Comparison of ENCODE assay signal across 9 cellular contexts in genomic region chr17:41863074-41863843, GRCh38. TPM values are rescaled to one million over a fixed set of nuclear protein-coding genes. Genes with fewer than 3 reads are reported as not detected.
DNase-seq lines count a peak whose midpoint lies in the region; ATAC-seq and TF ChIP-seq lines count a peak whose summit lies in the region.
"Had no signal": no experiment of that assay in that cellular context is flagged by ENCODE, and none has a peak within 500 bp of the region (broad histone marks: within the 10 kb centered on the region; RNA-seq: fewer than 3 reads in every experiment).

No MANE protein-coding gene starts in this region.

- H4K20me1 ChIP-seq in OCI-LY1 (ENCODE audit: insufficient read depth, low read length), result peaks cover 4% of the 10 kb centered on the region; the same call in 1 of the 2 replicates

- ATAC-seq in central memory CD8-positive, alpha-beta T cell (replicated peaks; ENCODE audit: extremely low read depth, poor library complexity, severe bottlenecking), result peak; percentile 30

- peaks cover 4% of the 10 kb centered on the region for H3K36me3 ChIP-seq in CD8-positive, alpha-beta memory T cell (ENCODE audit: insufficient read depth, low read length)
- H3K36me3 ChIP-seq in OCI-LY1 (ENCODE audit: insufficient read depth, low read length) (peaks cover 15% of the 10 kb centered on the region), rectal smooth muscle tissue (ENCODE audit: control insufficient read depth, insufficient read depth, low read length) (peaks cover 6% of the 10 kb centered on the region)

- peak in 3 of 5 donors; percentile 3 to 32 (median 29) for DNase-seq in CD8-positive, alpha-beta memory T cell
- DNase-seq in central memory CD8-positive, alpha-beta T cell (ENCODE audit: low spot score in 2 of 2), result no peak
- DNase-seq in AG08395 (ENCODE audit: low spot score) (no peak), NCI-H345 (lab: John Stamatoyannopoulos, UW) (no peak), NCI-H2029 treated with DMSO at 0.1 percent for 48 hours (lab: John Stamatoyannopoulos, UW) (no peak), occipital lobe (lab: John Stamatoyannopoulos, UW) (no peak)

- CTCF ChIA-PET in CD8-positive, alpha-beta memory T cell (lab: Charles Lee), result interaction anchor here (2.7 kb wide), 1 partner anchor 52 kb away, joined by 10 read pairs; the partner anchor contains the start of genes FKBP10 and P3H4

- H3K9me3 Mint-ChIP-seq in CD8-positive, alpha-beta memory T cell, result no peaks in the 10 kb centered on the region
- H3K9me3 Mint-ChIP-seq in central memory CD8-positive, alpha-beta T cell, result no peaks in the 10 kb centered on the region

- TF ChIP-seq CTCF in OCI-LY1 (IDR thresholded peaks at IDR 0.05; ENCODE audit: low read length), result no peak

- no peak overlapping the region for H3K27ac Mint-ChIP-seq in CD8-positive, alpha-beta memory T cell
- no peak overlapping the region for H3K27ac Mint-ChIP-seq in central memory CD8-positive, alpha-beta T cell (ENCODE audit: low read depth)

- no peak overlapping the region for H3K27ac ChIP-seq in CD8-positive, alpha-beta memory T cell (ENCODE audit: low read depth, low read length)
- H3K27ac ChIP-seq in OCI-LY1 (ENCODE audit: low read depth, low read length, poor library complexity, severe bottlenecking) (no peak overlapping the region), rectal smooth muscle tissue (ENCODE audit: low read depth, low read length) (no peak overlapping the region)

- no peak overlapping the region for H2AFZ ChIP-seq in OCI-LY1 (ENCODE audit: low read length)

- peaks cover 0 to 15% (median 0%) of the 10 kb centered on the region in 3 donors for H3K36me3 Mint-ChIP-seq in CD8-positive, alpha-beta memory T cell
- H3K36me3 Mint-ChIP-seq in central memory CD8-positive, alpha-beta T cell (ENCODE audit: insufficient read depth), result peaks cover 15% of the 10 kb centered on the region

- H3K4me3 Mint-ChIP-seq in CD8-positive, alpha-beta memory T cell, result no peak overlapping the region
- no peak overlapping the region for H3K4me3 Mint-ChIP-seq in central memory CD8-positive, alpha-beta T cell

- H3K4me1 ChIP-seq in CD8-positive, alpha-beta memory T cell (ENCODE audit: insufficient read depth, low read length), result peaks cover 28% of the 10 kb centered on the region
- H3K4me1 ChIP-seq in OCI-LY1 (ENCODE audit: insufficient read depth, low read length, severe bottlenecking), result peaks cover 27% of the 10 kb centered on the region
- H3K4me1 ChIP-seq in rectal smooth muscle tissue (ENCODE audit: control insufficient read depth, insufficient read depth, low read length), result peaks cover 8% of the 10 kb centered on the region

- H3K27me3 ChIP-seq in CD8-positive, alpha-beta memory T cell (ENCODE audit: insufficient read depth, low read length, poor library complexity, severe bottlenecking), result no peaks in the 10 kb centered on the region
- no peaks in the 10 kb centered on the region for H3K27me3 ChIP-seq in OCI-LY1 (ENCODE audit: insufficient read depth, low read length)
- no peaks in the 10 kb centered on the region for H3K27me3 ChIP-seq in rectal smooth muscle tissue (ENCODE audit: control insufficient read depth, insufficient read depth, low read length)

- peak overlapping the region; percentile 94 for H3K9ac ChIP-seq in OCI-LY1 (ENCODE audit: low read length)
- no peak overlapping the region for H3K9ac ChIP-seq in rectal smooth muscle tissue (ENCODE audit: low read length)

- H3K4me2 ChIP-seq in OCI-LY1 (ENCODE audit: low read length), result peak overlapping the region; percentile 99

- peaks cover 25 to 39% (median 35%) of the 10 kb centered on the region in 3 donors for H3K4me1 Mint-ChIP-seq in CD8-positive, alpha-beta memory T cell
- H3K4me1 Mint-ChIP-seq in central memory CD8-positive, alpha-beta T cell, result peaks cover 19% of the 10 kb centered on the region

- POLR2A ChIA-PET in CD8-positive, alpha-beta memory T cell (lab: Charles Lee), result interaction anchor here (0.6 to 1.5 kb wide), 4 partner anchors 24 to 103 kb away, joined by 3 to 4 read pairs (median 4); partner anchors contain the start of genes CNP and P3H4

- no peaks in the 10 kb centered on the region for H3K9me3 ChIP-seq in CD8-positive, alpha-beta memory T cell (ENCODE audit: low read length)
- H3K9me3 ChIP-seq in OCI-LY1 (ENCODE audit: low read length), result no peaks in the 10 kb centered on the region

- no peaks in the 10 kb centered on the region for H3K27me3 Mint-ChIP-seq in CD8-positive, alpha-beta memory T cell
- H3K27me3 Mint-ChIP-seq in central memory CD8-positive, alpha-beta T cell, result no peaks in the 10 kb centered on the region

- H3K4me3 ChIP-seq in CD8-positive, alpha-beta memory T cell (ENCODE audit: low read length), result peak overlapping the region; percentile 94
- peak overlapping the region; percentile 93 for H3K4me3 ChIP-seq in OCI-LY1 (ENCODE audit: low read depth, low read length, poor library complexity, severe bottlenecking)
- peak overlapping the region; percentile 86 for H3K4me3 ChIP-seq in rectal smooth muscle tissue (ENCODE audit: low read length)

- H3F3A ChIP-seq in OCI-LY1 (ENCODE audit: insufficient read depth, low read length), result no peaks in the 10 kb centered on the region; the same call in 1 of the 2 replicates

- H3K79me2 ChIP-seq in OCI-LY1 (ENCODE audit: insufficient read depth, low read length), result peaks cover 57% of the 10 kb centered on the region

- H3K9me2 ChIP-seq in OCI-LY1 (ENCODE audit: low read depth, low read length), result no peaks in the 10 kb centered on the region

RNA-seq across cellular contexts. Expression of gene KLHL11, which starts 2.0 kb away (rescaled TPM):
- 10 to 100 TPM; 24.7 to 26.9 TPM for total RNA-seq in CD8-positive, alpha-beta memory T cell
- polyA plus RNA-seq in CD8-positive, alpha-beta memory T cell, result 6.4 TPM
- total RNA-seq in occipital lobe, result 74.9 TPM

RNA-seq across cellular contexts. Expression of gene KLHL10, which starts 25.6 kb away (rescaled TPM):
- not detected for total RNA-seq in CD8-positive, alpha-beta memory T cell
- 0.24 TPM for polyA plus RNA-seq in CD8-positive, alpha-beta memory T cell
- not detected for total RNA-seq in occipital lobe
- total RNA-seq: pulmonary artery endothelial cell had no signal

RNA-seq across cellular contexts. Expression of gene NT5C3B, which starts 27.2 kb away (rescaled TPM):
- total RNA-seq in CD8-positive, alpha-beta memory T cell, result 10 to 100 TPM; 48.5 to 50.2 TPM
- 45.0 TPM for polyA plus RNA-seq in CD8-positive, alpha-beta memory T cell
- total RNA-seq in occipital lobe, result 85.8 TPM

RNA-seq across cellular contexts. Expression of gene FKBP10, which starts 50.5 kb away (rescaled TPM):
- 1 to 10 TPM; 1.4 to 1.5 TPM for total RNA-seq in CD8-positive, alpha-beta memory T cell
- polyA plus RNA-seq in CD8-positive, alpha-beta memory T cell, result not detected
- total RNA-seq in occipital lobe, result 11.2 TPM

RNA-seq across cellular contexts. Expression of gene P3H4, which starts 51.5 kb away (rescaled TPM):
- 1 to 10 TPM; 2.6 to 3.7 TPM for total RNA-seq in CD8-positive, alpha-beta memory T cell
- 5.4 TPM for polyA plus RNA-seq in CD8-positive, alpha-beta memory T cell
- 10.3 TPM for total RNA-seq in occipital lobe

Comparison
In these comparisons a context has a peak if more than half of its experiments do, and no peak if none do; other contexts are left out.
1. DNase-seq: peak in CD8-positive, alpha-beta memory T cell (3 of 5); none in central memory CD8-positive, alpha-beta T cell (0 of 2), AG08395 (single experiment), NCI-H345 (single experiment), NCI-H2029 treated with DMSO at 0.1 percent for 48 hours (single experiment) and occipital lobe (single experiment).
2. Peak in every context shown above with its lines, with median percentiles within 50 percentile points of each other: H3K4me3 ChIP-seq.